In the genomic region with DNA sequence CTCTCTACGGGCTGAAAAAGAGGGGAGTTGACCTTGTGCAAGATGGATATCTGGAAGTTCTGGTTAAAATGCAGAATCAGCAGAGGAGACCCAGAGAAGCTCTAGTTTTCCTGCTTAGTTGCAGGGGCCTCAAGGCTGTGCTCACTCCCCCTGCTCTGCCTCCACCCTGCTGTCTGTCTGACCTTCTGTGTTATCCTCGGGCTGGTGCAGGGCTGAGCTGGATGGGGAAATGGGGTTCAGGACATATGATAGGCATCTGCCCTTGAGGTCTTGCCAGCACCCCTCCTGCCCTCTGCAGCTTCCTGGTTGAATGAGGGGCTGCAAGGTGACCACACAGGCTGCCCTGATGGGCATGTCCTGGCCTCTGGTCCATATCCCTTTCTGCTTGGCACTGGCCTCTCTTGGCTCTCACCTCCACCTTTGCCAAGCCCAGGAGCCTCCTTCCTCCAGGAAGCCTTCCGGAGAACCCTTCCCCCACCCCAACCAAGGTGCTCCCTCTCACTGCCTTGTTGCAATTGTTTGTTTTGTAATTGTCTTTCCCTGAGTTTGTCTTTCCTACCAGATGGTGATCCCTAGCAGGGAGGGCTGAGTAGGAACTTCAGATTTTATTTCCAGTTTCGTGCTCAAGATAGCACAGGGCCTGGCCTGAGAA, we compare ENCODE assay signal across 8 cellular contexts. TPM values are rescaled to one million over a fixed set of nuclear protein-coding genes. Genes with fewer than 3 reads are reported as not detected.
DNase-seq lines count a peak whose midpoint lies in the region; ATAC-seq and TF ChIP-seq lines count a peak whose summit lies in the region.

No MANE protein-coding gene starts in this region.

- H3K4me3 ChIP-seq in HCT116 (replicated peaks in 1 of 2; ENCODE audit: low read depth in 1 of 2, low read length in 2 of 2) (peak overlapping the region; percentile 54 to 73), right atrium auricular region (peak overlapping the region; percentile 56 to 73), spleen (peak overlapping the region; percentile 67 to 93 (median 70))

- H3K27me3 ChIP-seq in HCT116 (ENCODE audit: insufficient read depth, low read length) (no peaks in the 10 kb centered on the region), right atrium auricular region (no peaks in the 10 kb centered on the region), spleen (replicated peaks in 1 of 7) (no peaks in the 10 kb centered on the region)

- peak overlapping the region; percentile 75 for H3K9ac ChIP-seq in HCT116 (ENCODE audit: low read length)

- H3K9me3 Mint-ChIP-seq in activated CD4-positive, alpha-beta memory T cell treated with anti-CD3 and anti-CD28 coated beads for 36 hours: no peaks in the 10 kb centered on the region

- TF ChIP-seq POLR2A in HCT116 (IDR thresholded peaks at IDR 0.05; ENCODE audit: borderline replicate concordance, extremely low read depth, insufficient read depth, insufficient read length) (no peak), spleen (IDR thresholded peaks at IDR 0.05) (no peak)

- H3K36me3 ChIP-seq in HCT116 (ENCODE audit: control insufficient read depth in 1 of 2, insufficient read depth in 2 of 2, low read length in 2 of 2) (no peaks in the 10 kb centered on the region), right atrium auricular region (no peaks in the 10 kb centered on the region), spleen (peaks cover 0 to under 1% (median 0%) of the 10 kb centered on the region in 6 donors)

- no peak overlapping the region for H2AFZ ChIP-seq in HCT116 (ENCODE audit: low read depth, low read length, poor library complexity, severe bottlenecking)

- no peak for TF ChIP-seq RAD21 in HCT116 (IDR thresholded peaks at IDR 0.05; ENCODE audit: low read depth)

- peaks cover 8% of the 10 kb centered on the region; the same call in 1 of the 2 replicates for H3K79me2 ChIP-seq in HCT116 (ENCODE audit: insufficient read depth, low read length)

- POLR2A ChIA-PET in HCT116 (lab: Charles Lee): interaction anchor here (2.4 kb wide), 1 partner anchor 25 kb away, joined by 7 read pairs; a partner anchor contains a TSS
- POLR2A ChIA-PET in activated CD4-positive, alpha-beta memory T cell treated with anti-CD3 and anti-CD28 coated beads for 36 hours (lab: Charles Lee): interaction anchor here (0.6 to 3.6 kb wide), 3 partner anchors 18 to 25 kb away, joined by 3 to 17 read pairs (median 14); a partner anchor contains a TSS

- BruUV-seq in HCT116 (replicated peaks; lab: Mats Ljungman, UMichigan): no TSS peak

- H3K4me3 Mint-ChIP-seq in activated CD4-positive, alpha-beta memory T cell treated with anti-CD3 and anti-CD28 coated beads for 36 hours: peak overlapping the region; percentile 83

- H3K36me3 Mint-ChIP-seq in activated CD4-positive, alpha-beta memory T cell treated with anti-CD3 and anti-CD28 coated beads for 36 hours: peaks cover 5% of the 10 kb centered on the region

- 29 to 39% (median 34%) methylated on average over 4 of the region's 4 CpGs for WGBS in spleen, 5 donors

- H3K9me3 ChIP-seq in HCT116 (ENCODE audit: control insufficient read depth in 1 of 2, insufficient read depth in 1 of 2, low read depth in 1 of 2, low read length in 2 of 2) (no peaks in the 10 kb centered on the region), right atrium auricular region (no peaks in the 10 kb centered on the region), spleen (no peaks in the 10 kb centered on the region)

- H3K27me3 Mint-ChIP-seq in activated CD4-positive, alpha-beta memory T cell treated with anti-CD3 and anti-CD28 coated beads for 36 hours: no peaks in the 10 kb centered on the region

- TF ChIP-seq CTCF in HCT116 (IDR thresholded peaks at IDR 0.05 in 2 of 3, conservative IDR thresholded peaks at IDR 0.05 in 1 of 3; ENCODE audit: borderline replicate concordance in 1 of 3, insufficient read depth in 1 of 3, low read depth in 2 of 3, low read length in 2 of 3) (no peak), right atrium auricular region (IDR thresholded peaks at IDR 0.05) (no peak), spleen (IDR thresholded peaks at IDR 0.05 in 8 of 11, conservative IDR thresholded peaks at IDR 0.05 in 3 of 11) (no peak)

- peak overlapping the region; percentile 76; the same call in 1 of the 2 replicates for H3K27ac ChIP-seq in HCT116 (ENCODE audit: low read depth, low read length)
- H3K27ac ChIP-seq in right atrium auricular region: peak overlapping the region in 1 of 2 donors; percentile 83
- peak overlapping the region; percentile 90 to 98 (median 94) for H3K27ac ChIP-seq in spleen

- H3K9me2 ChIP-seq in HCT116 (ENCODE audit: insufficient read depth): no peaks in the 10 kb centered on the region

- CTCF ChIA-PET in HCT116 (lab: Charles Lee): interaction anchor here (1.1 kb wide), 1 partner anchor 41 kb away, joined by 4 read pairs; no protein-coding TSS in a partner anchor
- CTCF ChIA-PET in activated CD4-positive, alpha-beta memory T cell treated with anti-CD3 and anti-CD28 coated beads for 36 hours (lab: Charles Lee): interaction anchor here (0.7 to 1.9 kb wide), 7 partner anchors 16 to 207 kb away, joined by 3 to 11 read pairs (median 3); no protein-coding TSS in a partner anchor

- no peak for ATAC-seq in HCT116
- no peak for ATAC-seq in GM21360 (IDR thresholded peaks at IDR 0.05; ENCODE audit: unreplicated experiment)

- peaks cover 11 to 24% of the 10 kb centered on the region in 2 experiments for H3K4me1 ChIP-seq in HCT116 (ENCODE audit: control insufficient read depth in 1 of 2, insufficient read depth in 2 of 2, low read length in 2 of 2)
- H3K4me1 ChIP-seq in right atrium auricular region: peaks cover 0 to 30% of the 10 kb centered on the region in 2 donors
- H3K4me1 ChIP-seq in spleen: peaks cover 40 to 83% (median 65%) of the 10 kb centered on the region in 6 donors

- RAD21 ChIA-PET in HCT116 (lab: Charles Lee; ENCODE audit: low non-redundant PET in 1 of 2, low total read pairs in 2 of 2, uncharacterized antibody in 2 of 2, unreplicated experiment in 2 of 2): no interaction called here

- H4K20me1 ChIP-seq in HCT116 (ENCODE audit: insufficient read depth): no peaks in the 10 kb centered on the region

- intact Hi-C loops in HCT116 (cut with micrococcal nuclease): no loop called here
- intact Hi-C loops in activated CD4-positive, alpha-beta memory T cell treated with anti-CD3 and anti-CD28 coated beads for 36 hours (cut with micrococcal nuclease): loop anchor here (1.0 to 2.0 kb wide), 3 partner anchors 20 to 40 kb away; a partner anchor contains a TSS
- intact Hi-C loops in spleen (cut with DNase I; ENCODE audit: low total_unique reads): no loop called here

- peaks cover 52% of the 10 kb centered on the region for H3K4me1 Mint-ChIP-seq in activated CD4-positive, alpha-beta memory T cell treated with anti-CD3 and anti-CD28 coated beads for 36 hours (ENCODE audit: low read depth)

- DNase-seq in HCT116 (ENCODE audit: low read depth, low spot score) (no peak), right atrium auricular region (ENCODE audit: low spot score) (no peak), spleen (no peak), mucosa of gallbladder (ENCODE audit: low spot score) (no peak), retina (no peak)
- DNase-seq in activated CD4-positive, alpha-beta memory T cell treated with anti-CD3 and anti-CD28 coated beads for 36 hours: no peak
- no peak for DNase-seq in activated CD4-positive, CD25-positive, alpha-beta regulatory T cell (lab: John Stamatoyannopoulos, UW)

- H3K27ac Mint-ChIP-seq in activated CD4-positive, alpha-beta memory T cell treated with anti-CD3 and anti-CD28 coated beads for 36 hours: peak overlapping the region; percentile 65

- peak overlapping the region; percentile 91 for H3K4me2 ChIP-seq in HCT116 (ENCODE audit: low read length)

TF ChIP-seq in HCT116, 20 proteins besides CTCF, POLR2A, EP300 and RAD21 (continues in another document):
- TF ChIP-seq CEBPB (IDR thresholded peaks at IDR 0.05; ENCODE audit: low read depth) (no peak), ZFX (IDR thresholded peaks at IDR 0.05) (no peak), FOSL1 (IDR thresholded peaks at IDR 0.05; ENCODE audit: low read depth) (no peak), TCF7L2 (IDR thresholded peaks at IDR 0.05; ENCODE audit: borderline replicate concordance, extremely low read depth, insufficient read depth, insufficient read length) (no peak), SRF (IDR thresholded peaks at IDR 0.05; ENCODE audit: low read depth) (no peak), YY1 (IDR thresholded peaks at IDR 0.05; ENCODE audit: extremely low read depth, insufficient replicate concordance, low read depth, low read length) (no peak), CBX3 (IDR thresholded peaks at IDR 0.05; ENCODE audit: low read depth) (no peak), EZH2 (IDR thresholded peaks at IDR 0.05) (no peak), EZH2phosphoT487 (IDR thresholded peaks at IDR 0.05; ENCODE audit: borderline replicate concordance) (no peak), ZNF274 (IDR thresholded peaks at IDR 0.05; ENCODE audit: low read depth, low read length) (no peak), SIN3A (IDR thresholded peaks at IDR 0.05; ENCODE audit: low read depth) (no peak), SP1 (IDR thresholded peaks at IDR 0.05; ENCODE audit: low read depth) (no peak), EGR1 (IDR thresholded peaks at IDR 0.05; ENCODE audit: low read depth) (no peak), JUND (IDR thresholded peaks at IDR 0.05) (no peak), POLR2AphosphoS5 (IDR thresholded peaks at IDR 0.05; ENCODE audit: low read depth, low read length) (no peak)
- TF ChIP-seq, protein P1, sequence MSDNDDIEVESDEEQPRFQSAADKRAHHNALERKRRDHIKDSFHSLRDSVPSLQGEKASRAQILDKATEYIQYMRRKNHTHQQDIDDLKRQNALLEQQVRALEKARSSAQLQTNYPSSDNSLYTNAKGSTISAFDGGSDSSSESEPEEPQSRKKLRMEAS (IDR thresholded peaks at IDR 0.05): no peak

RNA-seq across cellular contexts. Expression of a gene that starts 1.3 kb away (rescaled TPM):
- total RNA-seq in HCT116 (2021; ENCODE audit: unreplicated experiment) (9.5 TPM), right atrium auricular region (1 to 10 TPM; 2.9 to 4.0 TPM), spleen (10 to 100 TPM; 24.2 to 51.6 (median 38.4) TPM), mucosa of gallbladder (8.3 TPM)
- 7.8 and 9.1 TPM in 2 replicates for polyA plus RNA-seq in HCT116 (2012)
- total RNA-seq in activated CD4-positive, alpha-beta memory T cell treated with anti-CD3 and anti-CD28 coated beads for 36 hours: 10 to 100 TPM; 17.7 TPM
- 10 to 100 TPM in 1 of 3 donors, 1 to 10 TPM in 2; 8.5 to 12.9 (median 9.6) TPM for polyA plus RNA-seq in spleen

RNA-seq across cellular contexts. Expression of a gene that starts 24.8 kb away (rescaled TPM):
- total RNA-seq in HCT116 (2021; ENCODE audit: unreplicated experiment) (72.3 TPM), right atrium auricular region (100 to 1,000 TPM; 141 to 153 TPM), spleen (100 to 1,000 TPM in 5 of 7 donors, 10 to 100 TPM in 2; 82.3 to 272 (median 106) TPM), mucosa of gallbladder (68.9 TPM)
- polyA plus RNA-seq in HCT116 (2012): 44.3 and 57.8 TPM in 2 replicates
- total RNA-seq in activated CD4-positive, alpha-beta memory T cell treated with anti-CD3 and anti-CD28 coated beads for 36 hours: 10 to 100 TPM; 32.1 to 38.9 TPM
- 100 to 1,000 TPM; 179 to 219 (median 206) TPM for polyA plus RNA-seq in spleen

RNA-seq across cellular contexts. Expression of a gene that starts 45.2 kb away (rescaled TPM):
- total RNA-seq in HCT116 (2021; ENCODE audit: unreplicated experiment): not detected
- not detected in 2 replicates for polyA plus RNA-seq in HCT116 (2012)
- total RNA-seq in activated CD4-positive, alpha-beta memory T cell treated with anti-CD3 and anti-CD28 coated beads for 36 hours: not detected
- not detected for total RNA-seq in right atrium auricular region
- total RNA-seq in spleen: not detected
- polyA plus RNA-seq in spleen: not detected
- total RNA-seq in mucosa of gallbladder: not detected
